ENCODE assay signal across 31 cellular contexts in the genomic region with DNA sequence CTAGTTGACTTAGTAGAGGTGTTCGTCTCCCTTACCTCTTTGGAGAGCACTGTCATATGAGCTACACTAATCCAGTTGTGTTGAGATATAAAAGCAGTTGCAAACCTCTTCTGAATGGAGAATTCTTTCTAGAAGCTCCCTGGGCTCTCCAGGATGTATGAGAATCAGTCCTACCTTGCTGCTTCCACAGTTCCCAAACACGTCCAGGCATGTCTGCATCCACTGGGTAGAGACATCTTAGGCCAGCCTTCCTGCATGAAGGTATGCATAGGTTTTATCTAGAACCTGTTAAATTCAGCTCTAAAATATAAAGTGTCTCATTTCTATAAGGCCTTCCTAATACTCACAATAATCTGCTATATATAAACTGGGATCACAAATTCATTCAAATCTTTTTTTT.
"Had no signal": no experiment of that assay in that cellular context is flagged by ENCODE, and none has a peak within 500 bp of the region (broad histone marks: within the 10 kb centered on the region; RNA-seq: fewer than 3 reads in every experiment).

No MANE protein-coding gene starts in this region.

- H3K36me3 ChIP-seq: esophagus squamous epithelium, gastrocnemius medialis, pancreas, prostate gland, upper lobe of right lung had no signal

- H3K4me1 Mint-ChIP-seq: activated B cell treated with CpG ODN at 0.5 μM for 24 hours; activated naive CD4-positive, alpha-beta T cell treated with anti-CD3 and anti-CD28 coated beads, Interleukin-2, amount 10 ng/mL, durations not matched to agents 7 days and 5 days; central memory CD8-positive, alpha-beta T cell; endodermal cell; mesothelial cell of epicardium; naive B cell; stimulated activated memory B cell treated with anti-CD40 and anti-IgM and Interleukin-4, amounts not matched to agents 10 μg/mL and 1 μg/mL and 100 μg/mL, for 72 hours; T-helper 17 cell had no signal

- H3K9me3 ChIP-seq: gastrocnemius medialis, pancreas, prostate gland had no signal

- H3K27me3 Mint-ChIP-seq: stimulated activated naive CD8-positive, alpha-beta T cell treated with anti-CD3 and anti-CD28 coated beads, Interleukin-15, amount 100 ng/mL, for 72 hours; T-helper 17 cell had no signal

- H3K27me3 ChIP-seq: esophagus squamous epithelium, gastrocnemius medialis, pancreas, upper lobe of right lung had no signal

- DNase-seq: activated B cell treated with CpG ODN at 0.5 μM for 24 hours; activated CD4-positive, alpha-beta T cell treated with anti-CD3 and anti-CD28 coated beads, Interleukin-2, amount 50 U/mL, for 1 hour; activated CD8-positive, alpha-beta memory T cell treated with anti-CD3 and anti-CD28 coated beads, Interleukin-2, amount 50 U/mL, for 4 hours; activated effector memory CD4-positive, alpha-beta T cell treated with anti-CD3 and anti-CD28 coated beads, Interleukin-2, amount 50 U/mL, for 16 hours; activated naive CD4-positive, alpha-beta T cell treated with anti-CD3 and anti-CD28 coated beads, Interleukin-2, amount 10 ng/mL, durations not matched to agents 7 days and 5 days; activated T-cell treated with anti-CD3 and anti-CD28 coated beads, Interleukin-2, amount 50 U/mL, for 1 hour; amniotic stem cell; endodermal cell; esophagus squamous epithelium; gastrocnemius medialis; glutamatergic neuron; islet precursor cell; left cardiac atrium; left ventricle myocardium superior; naive B cell; pancreas; retina; stimulated activated CD4-positive, alpha-beta T cell treated with anti-CD3 and anti-CD28 coated beads, Interleukin-4, amount 100 ng/mL, for 24 hours; stimulated activated CD8-positive, alpha-beta memory T cell treated with anti-CD3 and anti-CD28 coated beads, Interleukin-4, amount 100 ng/mL, for 48 hours; stimulated activated naive CD8-positive, alpha-beta T cell treated with anti-CD3 and anti-CD28 coated beads, Interleukin-15, amount 100 ng/mL, for 72 hours; substantia nigra; T-helper 17 cell; T1000; upper lobe of right lung had no signal

- H3K27ac ChIP-seq: esophagus squamous epithelium, gastrocnemius medialis, pancreas, prostate gland, skin epidermis, upper lobe of right lung had no signal

- H3K27ac Mint-ChIP-seq: activated B cell treated with CpG ODN at 0.5 μM for 24 hours; activated naive CD4-positive, alpha-beta T cell treated with anti-CD3 and anti-CD28 coated beads, Interleukin-2, amount 10 ng/mL, durations not matched to agents 7 days and 5 days; activated T-helper 1 cell treated with anti-CD3 and anti-CD28 coated beads, Interleukin-12 subunit alpha, Interleukin-12 subunit beta, Interleukin-2, Interleukin-4 antibody, amounts not matched to agents 30 ng/mL and 10 ng/mL and 1 ng/mL, durations not matched to agents 14 hours and 24 hours and 36 hours; dendritic cell treated with granulocyte-macrophage colony-stimulating factor and Interleukin-4, amounts not matched to agents 40 ng/mL and 50 ng/mL, for 4 days; endodermal cell; mesothelial cell of epicardium; naive B cell; stimulated activated memory B cell treated with anti-CD40 and anti-IgM and Interleukin-4, amounts not matched to agents 10 μg/mL and 1 μg/mL and 100 μg/mL, for 72 hours; T-helper 17 cell had no signal

- H3K4me3 Mint-ChIP-seq: activated B cell treated with CpG ODN at 0.5 μM for 24 hours; activated naive CD4-positive, alpha-beta T cell treated with anti-CD3 and anti-CD28 coated beads, Interleukin-2, amount 10 ng/mL, durations not matched to agents 7 days and 5 days; activated T-helper 1 cell treated with anti-CD3 and anti-CD28 coated beads, Interleukin-12 subunit alpha, Interleukin-12 subunit beta, Interleukin-2, Interleukin-4 antibody, amounts not matched to agents 30 ng/mL and 10 ng/mL and 1 ng/mL, durations not matched to agents 14 hours and 24 hours and 36 hours; central memory CD8-positive, alpha-beta T cell; dendritic cell treated with granulocyte-macrophage colony-stimulating factor and Interleukin-4, amounts not matched to agents 40 ng/mL and 50 ng/mL, for 4 days; endodermal cell; mesothelial cell of epicardium; naive B cell; stimulated activated memory B cell treated with anti-CD40 and anti-IgM and Interleukin-4, amounts not matched to agents 10 μg/mL and 1 μg/mL and 100 μg/mL, for 72 hours; stimulated activated naive CD8-positive, alpha-beta T cell treated with anti-CD3 and anti-CD28 coated beads, Interleukin-15, amount 100 ng/mL, for 72 hours; T-helper 17 cell had no signal

- H3K36me3 Mint-ChIP-seq: activated naive CD4-positive, alpha-beta T cell treated with anti-CD3 and anti-CD28 coated beads, Interleukin-2, amount 10 ng/mL, durations not matched to agents 7 days and 5 days; naive B cell; stimulated activated memory B cell treated with anti-CD40 and anti-IgM and Interleukin-4, amounts not matched to agents 10 μg/mL and 1 μg/mL and 100 μg/mL, for 72 hours had no signal

- H3K4me3 ChIP-seq: esophagus squamous epithelium, gastrocnemius medialis, pancreas, prostate gland, skin epidermis, upper lobe of right lung had no signal

- H3K4me1 ChIP-seq: esophagus squamous epithelium, gastrocnemius medialis, pancreas, prostate gland, upper lobe of right lung had no signal

- FAIRE-seq: pancreas had no signal

- H3K9me3 Mint-ChIP-seq: central memory CD8-positive, alpha-beta T cell had no signal
